ENCODE assay signal across 11 cellular contexts in genomic region chr1:81920245-81920740, GRCh38.
DNase-seq lines count a peak whose midpoint lies in the region; ATAC-seq and TF ChIP-seq lines count a peak whose summit lies in the region.
"Had no signal": no experiment of that assay in that cellular context is flagged by ENCODE, and none has a peak within 500 bp of the region (broad histone marks: within the 10 kb centered on the region; RNA-seq: fewer than 3 reads in every experiment).

No MANE protein-coding gene starts in this region.

- no peaks in the 10 kb centered on the region; the same call in 1 of the 2 replicates for H3K4me1 Mint-ChIP-seq in HFFc6 (ENCODE audit: low read depth)
- H3K4me1 Mint-ChIP-seq: naive B cell had no signal

- H3K36me3 ChIP-seq in hepatocyte (replicated peaks; ENCODE audit: insufficient read depth, low read depth) = no peaks in the 10 kb centered on the region

- ATAC-seq in HG02970 (IDR thresholded peaks at IDR 0.05; ENCODE audit: low FRiP score, unreplicated experiment) (no peak), HG02884 (IDR thresholded peaks at IDR 0.05; ENCODE audit: unreplicated experiment) (no peak)

- peak overlapping the region; percentile 23; the same call in 1 of the 2 replicates for H3K27ac Mint-ChIP-seq in HFFc6
- H3K27ac Mint-ChIP-seq: naive B cell had no signal

- H3K4me3 ChIP-seq in astrocyte of the spinal cord (ENCODE audit: low read depth, low read length) (no peak overlapping the region), hepatocyte (no peak overlapping the region), skeletal muscle cell (ENCODE audit: low read depth, low read length) (no peak overlapping the region)

- 47% methylated on average over 6 of the region's 6 CpGs for WGBS in hepatocyte (ENCODE audit: low lambda C conversion rate, missing lambda C conversion rate)

- H3K27me3 ChIP-seq in hepatocyte = no peaks in the 10 kb centered on the region

- H2AFZ ChIP-seq in hepatocyte = no peak overlapping the region

- no peak for TF ChIP-seq CTCF in HFFc6 (IDR thresholded peaks at IDR 0.05)
- TF ChIP-seq CTCF in astrocyte of the spinal cord (IDR thresholded peaks at IDR 0.05; ENCODE audit: low read depth, low read length) = no peak
- TF ChIP-seq CTCF in hepatocyte (IDR thresholded peaks at IDR 0.05; ENCODE audit: poor library complexity) = no peak

- in situ Hi-C loops in astrocyte of the spinal cord (cut with HindIII; ENCODE audit: low sequenced_read_pairs) = no loop called here

- H3K4me3 Mint-ChIP-seq in HFFc6 = no peak overlapping the region
- H3K4me3 Mint-ChIP-seq: naive B cell had no signal

- peaks cover 11% of the 10 kb centered on the region for H3K4me1 ChIP-seq in hepatocyte (ENCODE audit: insufficient read depth)

- no peaks in the 10 kb centered on the region for H3K9me2 ChIP-seq in hepatocyte (replicated peaks; ENCODE audit: insufficient read depth)

- no peaks in the 10 kb centered on the region for H3K9me3 ChIP-seq in hepatocyte (ENCODE audit: low read depth)

- peaks cover 15% of the 10 kb centered on the region for H4K20me1 ChIP-seq in hepatocyte (ENCODE audit: insufficient read depth, poor library complexity, severe bottlenecking)

- H3K4me2 ChIP-seq in hepatocyte = peak overlapping the region; percentile 6

- H3K27ac ChIP-seq in hepatocyte = peak overlapping the region; percentile 4

- no peaks in the 10 kb centered on the region for H3K36me3 Mint-ChIP-seq in HFFc6 (ENCODE audit: low read depth)
- H3K36me3 Mint-ChIP-seq: naive B cell had no signal

- H3K27me3 Mint-ChIP-seq in HFFc6 (ENCODE audit: insufficient read depth) = no peaks in the 10 kb centered on the region
- H3K27me3 Mint-ChIP-seq: naive B cell had no signal

- H3K79me2 ChIP-seq in hepatocyte = peaks cover 55% of the 10 kb centered on the region

- DNase-seq in HFFc6 = peak; percentile 17
- peak; percentile 52 for DNase-seq in astrocyte of the spinal cord (ENCODE audit: low read depth, low spot score)
- DNase-seq in hepatocyte (ENCODE audit: low spot score) = peak; percentile 32
- peak; percentile 84 for DNase-seq in skeletal muscle cell (ENCODE audit: low read depth)
- no peak for DNase-seq in NCI-H1417 (lab: John Stamatoyannopoulos, UW)
- DNase-seq in stimulated activated CD4-positive, alpha-beta T cell treated with anti-CD3 and anti-CD28 coated beads, Interleukin-2, amount 100 ng/mL, for 48 hours = no peak
- DNase-seq: activated CD4-positive, CD25-positive, alpha-beta regulatory T cell treated with anti-CD3 and anti-CD28 coated beads, Interleukin-2, amount 50 U/mL, for 72 hours; naive B cell; NCI-H2227 treated with DMSO at 0.1 percent for 48 hours had no signal

- no peaks in the 10 kb centered on the region; the same call in 1 of the 2 replicates for H3K9me3 Mint-ChIP-seq in HFFc6

Comparison
In these comparisons a context has a peak if more than half of its experiments do, and no peak if none do; other contexts are left out.
1. DNase-seq: peak in HFFc6 (single experiment), astrocyte of the spinal cord (single experiment), hepatocyte (single experiment) and skeletal muscle cell (single experiment); none in NCI-H1417 (0 of 3) and stimulated activated CD4-positive, alpha-beta T cell treated with anti-CD3 and anti-CD28 coated beads, Interleukin-2, amount 100 ng/mL, for 48 hours (0 of 2).